1 cellular context compared by ENCODE assay signal in the genomic region with DNA sequence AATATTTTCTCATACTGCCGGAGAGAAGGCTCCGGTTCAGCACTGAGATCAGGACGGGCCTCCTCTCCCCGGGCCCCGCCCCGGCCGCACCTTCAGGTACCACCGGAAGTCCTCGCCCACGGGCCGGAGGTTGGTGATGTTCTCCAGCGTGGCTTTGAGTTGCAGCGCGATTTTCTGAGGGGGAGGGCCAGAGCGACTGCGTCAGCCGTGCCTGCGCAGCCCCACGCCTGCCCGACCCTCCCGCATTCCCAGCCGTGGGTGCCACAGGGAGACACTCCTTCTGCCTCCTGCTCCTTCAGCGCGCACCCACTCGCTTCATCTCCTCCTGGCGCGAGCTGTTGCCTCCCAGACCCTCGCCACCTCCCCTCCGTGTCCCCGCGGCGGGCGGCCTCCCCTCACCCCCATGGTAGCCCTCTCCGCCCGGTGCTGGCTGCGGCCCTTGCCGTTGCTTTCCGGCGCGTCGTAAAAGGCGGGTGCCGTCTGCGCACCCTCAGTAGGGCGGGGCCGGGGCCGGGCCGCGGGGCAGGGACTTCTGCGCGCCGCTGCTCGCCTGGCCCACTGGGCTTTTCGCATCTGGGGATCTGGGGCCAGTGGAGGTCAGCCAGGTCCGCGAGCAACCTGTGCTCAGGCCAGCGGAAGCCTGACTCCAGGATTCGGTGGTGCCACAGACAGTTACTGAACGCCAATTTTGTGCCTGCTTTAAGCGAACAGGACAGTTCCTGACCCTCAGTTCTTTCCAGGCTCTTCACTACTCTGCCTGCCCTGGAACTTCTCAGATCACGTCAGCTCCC.
TF ChIP-seq lines count a peak whose summit lies in the region.

A gene (minus strand): TSS at position 464 of the 791 bp plus-strand sequence. CDS start 59 bp downstream, at position 405.

TF ChIP-seq in HepG2, 621 proteins besides CTCF, POLR2A, EP300 and RAD21 (continued from another document and continues in another):
- TF ChIP-seq, protein P1, sequence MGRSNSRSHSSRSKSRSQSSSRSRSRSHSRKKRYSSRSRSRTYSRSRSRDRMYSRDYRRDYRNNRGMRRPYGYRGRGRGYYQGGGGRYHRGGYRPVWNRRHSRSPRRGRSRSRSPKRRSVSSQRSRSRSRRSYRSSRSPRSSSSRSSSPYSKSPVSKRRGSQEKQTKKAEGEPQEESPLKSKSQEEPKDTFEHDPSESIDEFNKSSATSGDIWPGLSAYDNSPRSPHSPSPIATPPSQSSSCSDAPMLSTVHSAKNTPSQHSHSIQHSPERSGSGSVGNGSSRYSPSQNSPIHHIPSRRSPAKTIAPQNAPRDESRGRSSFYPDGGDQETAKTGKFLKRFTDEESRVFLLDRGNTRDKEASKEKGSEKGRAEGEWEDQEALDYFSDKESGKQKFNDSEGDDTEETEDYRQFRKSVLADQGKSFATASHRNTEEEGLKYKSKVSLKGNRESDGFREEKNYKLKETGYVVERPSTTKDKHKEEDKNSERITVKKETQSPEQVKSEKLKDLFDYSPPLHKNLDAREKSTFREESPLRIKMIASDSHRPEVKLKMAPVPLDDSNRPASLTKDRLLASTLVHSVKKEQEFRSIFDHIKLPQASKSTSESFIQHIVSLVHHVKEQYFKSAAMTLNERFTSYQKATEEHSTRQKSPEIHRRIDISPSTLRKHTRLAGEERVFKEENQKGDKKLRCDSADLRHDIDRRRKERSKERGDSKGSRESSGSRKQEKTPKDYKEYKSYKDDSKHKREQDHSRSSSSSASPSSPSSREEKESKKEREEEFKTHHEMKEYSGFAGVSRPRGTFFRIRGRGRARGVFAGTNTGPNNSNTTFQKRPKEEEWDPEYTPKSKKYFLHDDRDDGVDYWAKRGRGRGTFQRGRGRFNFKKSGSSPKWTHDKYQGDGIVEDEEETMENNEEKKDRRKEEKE (IDR thresholded peaks at IDR 0.05), result no peak
- TF ChIP-seq ZNF7 (CRISPR knock-in tag; IDR thresholded peaks at IDR 0.05), result no peak
- TF ChIP-seq SIN3B (IDR thresholded peaks at IDR 0.05; ENCODE audit: low read length), result no peak; the same call in 1 of the 2 replicates
- TF ChIP-seq MTF2 (CRISPR knock-in tag; IDR thresholded peaks at IDR 0.05; ENCODE audit: borderline replicate concordance), result no peak; the same call in 1 of the 2 replicates
- no peak for TF ChIP-seq GTF2F1 (IDR thresholded peaks at IDR 0.05; ENCODE audit: low read length)
- TF ChIP-seq TAF15 (IDR thresholded peaks at IDR 0.05; ENCODE audit: low read depth, low read length, poor library complexity, severe bottlenecking), result peak; percentile 44
- peak; percentile 78 for TF ChIP-seq NR2C2 (CRISPR knock-in tag; IDR thresholded peaks at IDR 0.05; ENCODE audit: borderline replicate concordance)
- peak; percentile 75 for TF ChIP-seq ZNF205 (CRISPR knock-in tag; IDR thresholded peaks at IDR 0.05)
- TF ChIP-seq ZNF556 (CRISPR knock-in tag; IDR thresholded peaks at IDR 0.05; ENCODE audit: borderline replicate concordance), result peak; percentile 94
- no peak for TF ChIP-seq SNAI1 (CRISPR knock-in tag; IDR thresholded peaks at IDR 0.05; ENCODE audit: borderline replicate concordance)
- TF ChIP-seq ZNF749 (CRISPR knock-in tag; IDR thresholded peaks at IDR 0.05; ENCODE audit: borderline replicate concordance), result peak; percentile 87; the same call in 1 of the 2 replicates
- peak; percentile 93; the same call in 1 of the 2 replicates for TF ChIP-seq ZNF225 (CRISPR knock-in tag; IDR thresholded peaks at IDR 0.05)
- TF ChIP-seq U2AF1 (optimal IDR thresholded peaks at IDR 0.05; ENCODE audit: low read depth, low read length), result peak; percentile 40
- TF ChIP-seq RELA (CRISPR knock-in tag; IDR thresholded peaks at IDR 0.05), result no peak; the same call in 1 of the 2 replicates
- peak; percentile 51; the same call in 1 of the 2 replicates for TF ChIP-seq ZNF224 (CRISPR knock-in tag; IDR thresholded peaks at IDR 0.05)
- no peak for TF ChIP-seq EHMT2 (IDR thresholded peaks at IDR 0.05; ENCODE audit: borderline replicate concordance, low read depth, low read length)
- no peak for TF ChIP-seq CCAR2 (optimal IDR thresholded peaks at IDR 0.05; ENCODE audit: low read depth, low read length)
- no peak; the same call in 1 of the 2 replicates for TF ChIP-seq SP5 (CRISPR knock-in tag; IDR thresholded peaks at IDR 0.05; ENCODE audit: borderline replicate concordance, low read depth)
- TF ChIP-seq ZNF121 (CRISPR knock-in tag; IDR thresholded peaks at IDR 0.05), result no peak; the same call in 1 of the 2 replicates
- TF ChIP-seq, protein P2, sequence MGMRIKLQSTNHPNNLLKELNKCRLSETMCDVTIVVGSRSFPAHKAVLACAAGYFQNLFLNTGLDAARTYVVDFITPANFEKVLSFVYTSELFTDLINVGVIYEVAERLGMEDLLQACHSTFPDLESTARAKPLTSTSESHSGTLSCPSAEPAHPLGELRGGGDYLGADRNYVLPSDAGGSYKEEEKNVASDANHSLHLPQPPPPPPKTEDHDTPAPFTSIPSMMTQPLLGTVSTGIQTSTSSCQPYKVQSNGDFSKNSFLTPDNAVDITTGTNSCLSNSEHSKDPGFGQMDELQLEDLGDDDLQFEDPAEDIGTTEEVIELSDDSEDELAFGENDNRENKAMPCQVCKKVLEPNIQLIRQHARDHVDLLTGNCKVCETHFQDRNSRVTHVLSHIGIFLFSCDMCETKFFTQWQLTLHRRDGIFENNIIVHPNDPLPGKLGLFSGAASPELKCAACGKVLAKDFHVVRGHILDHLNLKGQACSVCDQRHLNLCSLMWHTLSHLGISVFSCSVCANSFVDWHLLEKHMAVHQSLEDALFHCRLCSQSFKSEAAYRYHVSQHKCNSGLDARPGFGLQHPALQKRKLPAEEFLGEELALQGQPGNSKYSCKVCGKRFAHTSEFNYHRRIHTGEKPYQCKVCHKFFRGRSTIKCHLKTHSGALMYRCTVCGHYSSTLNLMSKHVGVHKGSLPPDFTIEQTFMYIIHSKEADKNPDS (CRISPR knock-in tag; IDR thresholded peaks at IDR 0.05), result peak; percentile 87
- TF ChIP-seq, protein P3, sequence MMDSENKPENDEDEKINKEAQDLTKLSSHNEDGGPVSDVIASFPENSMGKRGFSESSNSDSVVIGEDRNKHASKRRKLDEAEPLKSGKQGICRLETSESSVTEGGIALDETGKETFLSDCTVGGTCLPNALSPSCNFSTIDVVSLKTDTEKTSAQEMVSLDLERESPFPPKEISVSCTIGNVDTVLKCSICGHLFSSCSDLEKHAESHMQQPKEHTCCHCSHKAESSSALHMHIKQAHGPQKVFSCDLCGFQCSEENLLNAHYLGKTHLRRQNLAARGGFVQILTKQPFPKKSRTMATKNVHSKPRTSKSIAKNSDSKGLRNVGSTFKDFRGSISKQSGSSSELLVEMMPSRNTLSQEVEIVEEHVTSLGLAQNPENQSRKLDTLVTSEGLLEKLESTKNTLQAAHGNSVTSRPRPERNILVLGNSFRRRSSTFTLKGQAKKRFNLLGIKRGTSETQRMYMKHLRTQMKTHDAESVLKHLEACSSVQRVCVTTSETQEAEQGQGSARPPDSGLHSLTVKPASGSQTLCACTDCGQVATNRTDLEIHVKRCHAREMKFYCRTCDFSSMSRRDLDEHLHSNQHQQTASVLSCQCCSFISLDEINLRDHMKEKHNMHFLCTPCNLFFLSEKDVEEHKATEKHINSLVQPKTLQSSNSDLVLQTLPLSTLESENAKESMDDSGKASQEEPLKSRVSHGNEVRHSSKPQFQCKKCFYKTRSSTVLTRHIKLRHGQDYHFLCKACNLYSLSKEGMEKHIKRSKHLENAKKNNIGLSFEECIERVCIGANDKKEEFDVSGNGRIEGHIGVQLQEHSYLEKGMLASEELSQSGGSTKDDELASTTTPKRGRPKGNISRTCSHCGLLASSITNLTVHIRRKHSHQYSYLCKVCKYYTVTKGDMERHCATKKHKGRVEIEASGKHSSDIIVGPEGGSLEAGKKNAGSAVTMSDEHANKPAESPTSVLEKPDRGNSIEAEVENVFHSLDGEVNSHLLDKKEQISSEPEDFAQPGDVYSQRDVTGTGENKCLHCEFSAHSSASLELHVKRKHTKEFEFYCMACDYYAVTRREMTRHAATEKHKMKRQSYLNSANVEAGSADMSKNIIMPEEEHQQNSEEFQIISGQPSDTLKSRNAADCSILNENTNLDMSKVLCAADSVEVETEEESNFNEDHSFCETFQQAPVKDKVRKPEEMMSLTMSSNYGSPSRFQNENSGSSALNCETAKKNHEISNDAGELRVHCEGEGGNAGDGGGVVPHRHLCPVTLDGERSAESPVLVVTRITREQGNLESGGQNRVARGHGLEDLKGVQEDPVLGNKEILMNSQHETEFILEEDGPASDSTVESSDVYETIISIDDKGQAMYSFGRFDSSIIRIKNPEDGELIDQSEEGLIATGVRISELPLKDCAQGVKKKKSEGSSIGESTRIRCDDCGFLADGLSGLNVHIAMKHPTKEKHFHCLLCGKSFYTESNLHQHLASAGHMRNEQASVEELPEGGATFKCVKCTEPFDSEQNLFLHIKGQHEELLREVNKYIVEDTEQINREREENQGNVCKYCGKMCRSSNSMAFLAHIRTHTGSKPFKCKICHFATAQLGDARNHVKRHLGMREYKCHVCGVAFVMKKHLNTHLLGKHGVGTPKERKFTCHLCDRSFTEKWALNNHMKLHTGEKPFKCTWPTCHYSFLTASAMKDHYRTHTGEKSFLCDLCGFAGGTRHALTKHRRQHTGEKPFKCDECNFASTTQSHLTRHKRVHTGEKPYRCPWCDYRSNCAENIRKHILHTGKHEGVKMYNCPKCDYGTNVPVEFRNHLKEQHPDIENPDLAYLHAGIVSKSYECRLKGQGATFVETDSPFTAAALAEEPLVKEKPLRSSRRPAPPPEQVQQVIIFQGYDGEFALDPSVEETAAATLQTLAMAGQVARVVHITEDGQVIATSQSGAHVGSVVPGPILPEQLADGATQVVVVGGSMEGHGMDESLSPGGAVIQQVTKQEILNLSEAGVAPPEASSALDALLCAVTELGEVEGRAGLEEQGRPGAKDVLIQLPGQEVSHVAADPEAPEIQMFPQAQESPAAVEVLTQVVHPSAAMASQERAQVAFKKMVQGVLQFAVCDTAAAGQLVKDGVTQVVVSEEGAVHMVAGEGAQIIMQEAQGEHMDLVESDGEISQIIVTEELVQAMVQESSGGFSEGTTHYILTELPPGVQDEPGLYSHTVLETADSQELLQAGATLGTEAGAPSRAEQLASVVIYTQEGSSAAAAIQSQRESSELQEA (CRISPR knock-in tag; IDR thresholded peaks at IDR 0.05; ENCODE audit: not compliant biosample characterization), result no peak
- TF ChIP-seq CBX1 (IDR thresholded peaks at IDR 0.05; ENCODE audit: low read depth), result peak; percentile 65
- no peak; the same call in none of the 2 replicates for TF ChIP-seq GATA4 (IDR thresholded peaks at IDR 0.05; ENCODE audit: borderline replicate concordance, low read depth)
- peak; percentile 72; the same call in 1 of the 2 replicates for TF ChIP-seq SMAD1 (CRISPR knock-in tag; IDR thresholded peaks at IDR 0.05; ENCODE audit: borderline replicate concordance, low read depth)
- no peak; the same call in 1 of the 2 replicates for TF ChIP-seq CHD2 (IDR thresholded peaks at IDR 0.05; ENCODE audit: low read depth, low read length)
- TF ChIP-seq RORA (CRISPR knock-in tag; IDR thresholded peaks at IDR 0.05), result no peak
- TF ChIP-seq ZFP37 (CRISPR knock-in tag; IDR thresholded peaks at IDR 0.05; ENCODE audit: borderline replicate concordance), result no peak
- TF ChIP-seq XRCC5 (optimal IDR thresholded peaks at IDR 0.05; ENCODE audit: low read length), result peak; percentile 22
- TF ChIP-seq ZNF557 (CRISPR knock-in tag; IDR thresholded peaks at IDR 0.05), result peak; percentile 54; the same call in 1 of the 2 replicates
- TF ChIP-seq ZNF850 (CRISPR knock-in tag; conservative IDR thresholded peaks at IDR 0.05), result no peak
- TF ChIP-seq, protein P4, sequence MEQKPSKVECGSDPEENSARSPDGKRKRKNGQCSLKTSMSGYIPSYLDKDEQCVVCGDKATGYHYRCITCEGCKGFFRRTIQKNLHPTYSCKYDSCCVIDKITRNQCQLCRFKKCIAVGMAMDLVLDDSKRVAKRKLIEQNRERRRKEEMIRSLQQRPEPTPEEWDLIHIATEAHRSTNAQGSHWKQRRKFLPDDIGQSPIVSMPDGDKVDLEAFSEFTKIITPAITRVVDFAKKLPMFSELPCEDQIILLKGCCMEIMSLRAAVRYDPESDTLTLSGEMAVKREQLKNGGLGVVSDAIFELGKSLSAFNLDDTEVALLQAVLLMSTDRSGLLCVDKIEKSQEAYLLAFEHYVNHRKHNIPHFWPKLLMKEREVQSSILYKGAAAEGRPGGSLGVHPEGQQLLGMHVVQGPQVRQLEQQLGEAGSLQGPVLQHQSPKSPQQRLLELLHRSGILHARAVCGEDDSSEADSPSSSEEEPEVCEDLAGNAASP (CRISPR knock-in tag; IDR thresholded peaks at IDR 0.05; ENCODE audit: borderline replicate concordance), result peak; percentile 57
- TF ChIP-seq RAD51 (IDR thresholded peaks at IDR 0.05; ENCODE audit: borderline replicate concordance), result no peak
- TF ChIP-seq, protein P5, sequence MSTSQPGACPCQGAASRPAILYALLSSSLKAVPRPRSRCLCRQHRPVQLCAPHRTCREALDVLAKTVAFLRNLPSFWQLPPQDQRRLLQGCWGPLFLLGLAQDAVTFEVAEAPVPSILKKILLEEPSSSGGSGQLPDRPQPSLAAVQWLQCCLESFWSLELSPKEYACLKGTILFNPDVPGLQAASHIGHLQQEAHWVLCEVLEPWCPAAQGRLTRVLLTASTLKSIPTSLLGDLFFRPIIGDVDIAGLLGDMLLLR (CRISPR knock-in tag; IDR thresholded peaks at IDR 0.05), result 0 out of 2 replicates have a peak, but pooled peaks have one; percentile 57
- no peak for TF ChIP-seq ZNF337 (CRISPR knock-in tag; IDR thresholded peaks at IDR 0.05; ENCODE audit: borderline replicate concordance, low read depth)
- TF ChIP-seq, protein P6, sequence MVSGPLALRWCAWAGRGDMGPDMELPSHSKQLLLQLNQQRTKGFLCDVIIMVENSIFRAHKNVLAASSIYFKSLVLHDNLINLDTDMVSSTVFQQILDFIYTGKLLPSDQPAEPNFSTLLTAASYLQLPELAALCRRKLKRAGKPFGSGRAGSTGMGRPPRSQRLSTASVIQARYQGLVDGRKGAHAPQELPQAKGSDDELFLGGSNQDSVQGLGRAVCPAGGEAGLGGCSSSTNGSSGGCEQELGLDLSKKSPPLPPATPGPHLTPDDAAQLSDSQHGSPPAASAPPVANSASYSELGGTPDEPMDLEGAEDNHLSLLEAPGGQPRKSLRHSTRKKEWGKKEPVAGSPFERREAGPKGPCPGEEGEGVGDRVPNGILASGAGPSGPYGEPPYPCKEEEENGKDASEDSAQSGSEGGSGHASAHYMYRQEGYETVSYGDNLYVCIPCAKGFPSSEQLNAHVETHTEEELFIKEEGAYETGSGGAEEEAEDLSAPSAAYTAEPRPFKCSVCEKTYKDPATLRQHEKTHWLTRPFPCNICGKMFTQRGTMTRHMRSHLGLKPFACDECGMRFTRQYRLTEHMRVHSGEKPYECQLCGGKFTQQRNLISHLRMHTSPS (CRISPR knock-in tag; IDR thresholded peaks at IDR 0.05; ENCODE audit: low read depth), result no peak
- TF ChIP-seq, protein P7, sequence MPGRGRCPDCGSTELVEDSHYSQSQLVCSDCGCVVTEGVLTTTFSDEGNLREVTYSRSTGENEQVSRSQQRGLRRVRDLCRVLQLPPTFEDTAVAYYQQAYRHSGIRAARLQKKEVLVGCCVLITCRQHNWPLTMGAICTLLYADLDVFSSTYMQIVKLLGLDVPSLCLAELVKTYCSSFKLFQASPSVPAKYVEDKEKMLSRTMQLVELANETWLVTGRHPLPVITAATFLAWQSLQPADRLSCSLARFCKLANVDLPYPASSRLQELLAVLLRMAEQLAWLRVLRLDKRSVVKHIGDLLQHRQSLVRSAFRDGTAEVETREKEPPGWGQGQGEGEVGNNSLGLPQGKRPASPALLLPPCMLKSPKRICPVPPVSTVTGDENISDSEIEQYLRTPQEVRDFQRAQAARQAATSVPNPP (CRISPR knock-in tag; IDR thresholded peaks at IDR 0.05), result peak; percentile 41; the same call in 1 of the 2 replicates
- no peak for TF ChIP-seq SMYD3 (CRISPR knock-in tag; IDR thresholded peaks at IDR 0.05)
